1 cellular context compared by ENCODE assay signal in genomic region chr21:29436143-29436542, GRCh38.
TF ChIP-seq lines count a peak whose summit lies in the region.

No MANE protein-coding gene starts in this region.

TF ChIP-seq in IMR-90, 13 proteins besides CTCF, POLR2A, EP300 and RAD21 (continued from another document):
- TF ChIP-seq ELK1 (IDR thresholded peaks at IDR 0.05; ENCODE audit: borderline replicate concordance, low read depth, low read length) (no peak), FOS (IDR thresholded peaks at IDR 0.05; ENCODE audit: low read depth, low read length) (no peak)
